In genomic region chr19:46860125-46860845, GRCh38 we compare ENCODE assay signal across 8 cellular contexts. TPM values are rescaled to one million over a fixed set of nuclear protein-coding genes. Genes with fewer than 3 reads are reported as not detected.
DNase-seq lines count a peak whose midpoint lies in the region; ATAC-seq and TF ChIP-seq lines count a peak whose summit lies in the region.

No MANE protein-coding gene starts in this region.

- intact Hi-C loops in adrenal gland (cut with DNase I): loop anchor here in 1 of 2 donors (5.0 kb wide), 1 partner anchor 37 kb away; no protein-coding TSS in a partner anchor
- intact Hi-C loops in heart right ventricle (cut with DNase I): loop anchor here in 7 of 10 donors (5.0 to 10.0 kb wide), 5 partner anchors 52 to 117 kb away; no protein-coding TSS in a partner anchor

- H3K4me3 Mint-ChIP-seq in progenitor cell of endocrine pancreas (ENCODE audit: low read depth): peak overlapping the region; percentile 79

- H3K9me3 Mint-ChIP-seq in progenitor cell of endocrine pancreas (ENCODE audit: low read depth): no peaks in the 10 kb centered on the region

- H3K27me3 ChIP-seq in adrenal gland (no peaks in the 10 kb centered on the region), heart right ventricle (no peaks in the 10 kb centered on the region)

- H3K27me3 Mint-ChIP-seq in progenitor cell of endocrine pancreas: no peaks in the 10 kb centered on the region

- WGBS in adrenal gland, 4 donors: 0% methylated on average over 19 to 89 of the region's 89 CpGs
- 0% methylated on average over 89 of the region's 89 CpGs for WGBS in heart right ventricle, 2 donors

- no peaks in the 10 kb centered on the region for H3K36me3 Mint-ChIP-seq in progenitor cell of endocrine pancreas (ENCODE audit: insufficient read depth)

- ATAC-seq in HG02852 (IDR thresholded peaks at IDR 0.05; ENCODE audit: unreplicated experiment) (peak; percentile 61), heart right ventricle (peak; percentile 86 to 93 (median 90))

- H3K9me3 ChIP-seq in adrenal gland (replicated peaks in 1 of 3): no peaks in the 10 kb centered on the region
- H3K9me3 ChIP-seq in heart right ventricle: no peaks in the 10 kb centered on the region

- H3K36me3 ChIP-seq in adrenal gland (replicated peaks in 1 of 2): no peaks in the 10 kb centered on the region
- no peaks in the 10 kb centered on the region for H3K36me3 ChIP-seq in heart right ventricle

- no peak for TF ChIP-seq CTCF in GM12875 (IDR thresholded peaks at IDR 0.05; ENCODE audit: borderline replicate concordance, insufficient read depth, low read depth, low read length)
- TF ChIP-seq CTCF in adrenal gland (IDR thresholded peaks at IDR 0.05): peak in 1 of 6 experiments; percentile 9
- TF ChIP-seq CTCF in heart right ventricle (IDR thresholded peaks at IDR 0.05): peak in 1 of 9 donors; percentile 16
- TF ChIP-seq CTCF in progenitor cell of endocrine pancreas (IDR thresholded peaks at IDR 0.05; ENCODE audit: unreplicated experiment): no peak

- peaks cover 16% of the 10 kb centered on the region for H3K4me1 Mint-ChIP-seq in progenitor cell of endocrine pancreas (ENCODE audit: low read depth)

- H3K27ac ChIP-seq in adrenal gland: peak overlapping the region; percentile 91 to 100 (median 99)
- H3K27ac ChIP-seq in heart right ventricle: peak overlapping the region; percentile 95 to 100 (median 98)

- DNase-seq in NCI-H1436 treated with DMSO at 0.1 percent for 48 hours (lab: John Stamatoyannopoulos, UW) (peak; percentile 80), T follicular helper cell (ENCODE audit: low read depth) (peak; percentile 92), adrenal gland (peak; percentile 98 to 99 (median 99)), heart right ventricle (peak; percentile 98), progenitor cell of endocrine pancreas (ENCODE audit: low spot score, unreplicated experiment) (peak; percentile 91), ureter (ENCODE audit: low spot score) (peak; percentile 98)

- H3K4me3 ChIP-seq in GM12875 (ENCODE audit: low read depth, low read length) (peak overlapping the region; percentile 91), adrenal gland (peak overlapping the region; percentile 42 to 99 (median 52)), heart right ventricle (peak overlapping the region; percentile 62 to 99 (median 80))

- TF ChIP-seq POLR2A in adrenal gland (IDR thresholded peaks at IDR 0.05): peak; percentile 77 to 92

- H3K27ac Mint-ChIP-seq in progenitor cell of endocrine pancreas: peak overlapping the region; percentile 98

- H3K4me1 ChIP-seq in adrenal gland (replicated peaks in 1 of 2): peaks cover 39 to 52% of the 10 kb centered on the region in 2 donors
- peaks cover 14 to 73% (median 51%) of the 10 kb centered on the region in 9 donors for H3K4me1 ChIP-seq in heart right ventricle

RNA-seq across cellular contexts. Expression of gene ARHGAP35, which starts 0.5 kb away (rescaled TPM):
- total RNA-seq in adrenal gland: 10 to 100 TPM; 29.7 to 48.3 (median 41.0) TPM
- 10 to 100 TPM in 2 of 3 donors, 1 to 10 TPM in 1; 7.0 to 24.1 (median 22.3) TPM for polyA plus RNA-seq in adrenal gland
- 10 to 100 TPM; 69.1 to 96.5 (median 74.0) TPM for total RNA-seq in heart right ventricle
- polyA plus RNA-seq in heart right ventricle: 10 to 100 TPM; 20.8 to 23.3 TPM
- total RNA-seq in progenitor cell of endocrine pancreas: 84.9 and 86.0 TPM in 2 replicates
- 84.0 TPM for total RNA-seq in ureter

RNA-seq across cellular contexts. Expression of gene AP2S1, which starts 9.6 kb away (rescaled TPM):
- total RNA-seq in adrenal gland (100 to 1,000 TPM; 123 to 205 (median 179) TPM), heart right ventricle (100 to 1,000 TPM in 2 of 10 donors, 10 to 100 TPM in 8; 68.7 to 123 (median 79.0) TPM), progenitor cell of endocrine pancreas (96.9 and 103 TPM in 2 replicates), ureter (73.7 TPM)
- polyA plus RNA-seq in adrenal gland (100 to 1,000 TPM in 1 of 3 donors, 10 to 100 TPM in 2; 91.1 to 149 (median 99.3) TPM), heart right ventricle (100 to 1,000 TPM in 1 of 2 donors, 10 to 100 TPM in 1; 96.9 to 192 TPM)

Comparison
In these comparisons a context has a peak if more than half of its experiments do, and no peak if none do; other contexts are left out.
1. Peak in every context shown above with its lines: DNase-seq, ATAC-seq, H3K4me3 ChIP-seq and H3K27ac ChIP-seq.